Comparison of ENCODE assay signal across 8 cellular contexts in genomic region chr9:70413798-70414775, GRCh38. TPM values are rescaled to one million over a fixed set of nuclear protein-coding genes. Genes with fewer than 3 reads are reported as not detected.
DNase-seq lines count a peak whose midpoint lies in the region; ATAC-seq and TF ChIP-seq lines count a peak whose summit lies in the region.

TSS of gene KLF9 (minus strand) at chr9:70414657. CDS start at chr9:70413363, 1,294 bp downstream.

- H3K27ac ChIP-seq in A673 (ENCODE audit: low read depth, low read length, poor library complexity, severe bottlenecking) (peak within 1 kb of the TSS; percentile 87), caudate nucleus (ENCODE audit: low read depth, low read length) (peak within 1 kb of the TSS; percentile 98)

- POLR2A ChIA-PET in A673 (lab: Charles Lee; ENCODE audit: low non-redundant PET) = no interaction called here

- no peaks in the 10 kb centered on the region for H3K27me3 ChIP-seq in A673 (replicated peaks; ENCODE audit: insufficient read depth, low read depth, low read length, poor library complexity)

- no peaks in the 10 kb centered on the region for H3K36me3 ChIP-seq in A673 (ENCODE audit: insufficient read depth, low read length, poor library complexity, severe bottlenecking)

- no peaks in the 10 kb centered on the region for H3K9me3 ChIP-seq in A673 (ENCODE audit: low read depth, low read length, poor library complexity, severe bottlenecking)

- peak within 1 kb of the TSS; percentile 64 for H3K4me3 ChIP-seq in A673 (ENCODE audit: low read depth, low read length, poor library complexity, severe bottlenecking)

- ATAC-seq in GM18868 (IDR thresholded peaks at IDR 0.05; ENCODE audit: unreplicated experiment) (peak; percentile 65), HG03103 (IDR thresholded peaks at IDR 0.05; ENCODE audit: low read depth, unreplicated experiment) (peak; percentile 54)

- H3K4me1 ChIP-seq in A673 (ENCODE audit: insufficient read depth, low read length, poor library complexity, severe bottlenecking) = peaks cover 17% of the 10 kb centered on the region

- no TSS peak for BruUV-seq in A673 (replicated peaks; lab: Mats Ljungman, UMichigan)

- TF ChIP-seq CTCF in A673 (conservative IDR thresholded peaks at IDR 0.05; ENCODE audit: low read depth, low read length) = no peak

- intact Hi-C loops in A673 (cut with micrococcal nuclease; ENCODE audit: unreplicated experiment) = loop anchor here (10.0 kb wide), 1 partner anchor 159 kb away; the partner anchor contains the start of gene SMC5

- DNase-seq in A673 (ENCODE audit: low spot score) (peak; percentile 92), NCI-H226 (peak; percentile 97), caudate nucleus (lab: John Stamatoyannopoulos, UW) (peak; percentile 45 to 97 (median 93)), inferior parietal cortex (ENCODE audit: extremely low spot score) (peak; percentile 97), smooth muscle cell of the brain vasculature (ENCODE audit: low read depth, low spot score) (peak; percentile 93)
- DNase-seq in activated CD4-positive, CD25-positive, alpha-beta regulatory T cell (lab: John Stamatoyannopoulos, UW) = peak; percentile 73 to 80 (median 78)

- CTCF ChIA-PET in A673 (lab: Charles Lee) = no interaction called here

RNA-seq across cellular contexts. Expression of gene KLF9, which starts in this region (rescaled TPM):
- 0.34 and 1.0 TPM in 2 replicates for total RNA-seq in A673 (2021)

Comparison
In these comparisons a context has a peak if more than half of its experiments do, and no peak if none do; other contexts are left out.
1. Peak in every context shown above with its lines: DNase-seq, ATAC-seq, H3K4me3 ChIP-seq and H3K27ac ChIP-seq.